ENCODE assay signal across 8 cellular contexts in the genomic region with DNA sequence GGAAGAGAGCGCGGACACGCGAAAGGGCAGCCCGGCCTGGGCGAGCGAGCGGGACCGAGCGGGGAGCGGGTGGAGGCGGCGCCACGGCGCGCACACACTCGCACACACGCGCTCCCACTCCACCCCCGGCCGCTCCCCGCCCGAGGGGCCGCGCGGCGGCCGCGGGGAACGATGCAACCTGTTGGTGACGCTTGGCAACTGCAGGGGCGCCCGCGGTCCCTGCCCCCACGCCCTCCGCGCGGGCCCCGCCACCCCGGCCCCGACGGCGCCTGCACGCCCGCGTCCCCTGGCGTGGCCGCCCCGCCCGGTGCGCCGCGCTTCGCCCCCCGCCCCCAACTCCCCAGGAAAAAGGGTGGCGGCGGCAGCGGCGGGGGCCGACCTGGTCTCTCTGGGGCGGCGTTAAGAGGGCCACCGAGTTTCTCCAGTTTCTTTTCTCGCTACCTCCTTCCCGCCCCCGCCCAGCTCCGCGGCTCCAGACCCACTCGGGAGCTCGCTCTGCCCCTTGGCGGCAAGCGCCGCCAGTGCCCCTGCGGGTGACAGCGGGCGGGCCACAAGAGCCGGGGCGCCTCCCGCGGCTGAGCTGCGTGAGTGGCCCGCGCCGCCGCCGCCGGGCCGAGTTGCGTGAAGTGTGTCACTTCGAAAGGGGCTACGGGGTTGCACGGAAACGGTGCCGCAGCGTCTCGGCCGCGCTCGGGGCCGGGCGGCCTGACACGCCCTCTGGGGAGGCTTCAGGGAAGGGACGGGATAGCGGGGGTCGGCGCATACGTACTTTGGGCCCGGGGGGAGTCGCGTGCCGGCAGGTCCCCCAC. TPM values are rescaled to one million over a fixed set of nuclear protein-coding genes. Genes with fewer than 3 reads are reported as not detected.
DNase-seq lines count a peak whose midpoint lies in the region; ATAC-seq, FAIRE-seq and TF ChIP-seq lines count a peak whose summit lies in the region.

A gene (minus strand): TSS at position 80 of the 809 bp plus-strand sequence. CDS start 2,847 bp downstream, outside the sequence.

- TF ChIP-seq POLR2A in A549 (IDR thresholded peaks at IDR 0.05; ENCODE audit: low read length) = peak; percentile 52

- H3K27ac ChIP-seq in A549 (peak within 1 kb of the TSS; percentile 96 to 99), layer of hippocampus (ENCODE audit: low read depth, low read length) (peak within 1 kb of the TSS; percentile 98)

- H3K4me2 ChIP-seq in A549 = peak within 1 kb of the TSS; percentile 88

- FAIRE-seq in A549 (lab: Jason Lieb, UNC) = no peak

- peak; percentile 42 to 77 for TF ChIP-seq RAD21 in A549 (conservative IDR thresholded peaks at IDR 0.05 in 1 of 2, IDR thresholded peaks at IDR 0.05 in 1 of 2)

- H3K9me3 ChIP-seq in A549 = no peaks in the 10 kb centered on the region

- H3K4me1 ChIP-seq in A549 = no peaks in the 10 kb centered on the region

- TF ChIP-seq EP300 in A549 (IDR thresholded peaks at IDR 0.05) = peak in 1 of 2 experiments; percentile 34; a peak in 1 of 5 replicates

- TF ChIP-seq CTCF in A549 (IDR thresholded peaks at IDR 0.05) = peak; percentile 63
- peak; percentile 47 for TF ChIP-seq CTCF in choroid plexus epithelial cell (conservative IDR thresholded peaks at IDR 0.05; ENCODE audit: low read depth, low read length)

- peak; percentile 50 to 87 for DNase-seq in A549 (ENCODE audit: low read depth in 1 of 2, low spot score in 1 of 2)
- DNase-seq in NCI-H2196 treated with DMSO at 0.1 percent for 48 hours (lab: John Stamatoyannopoulos, UW; ENCODE audit: unreplicated experiment) = peak; percentile 77
- DNase-seq in activated CD4-positive, alpha-beta T cell treated with anti-CD3 and anti-CD28 coated beads for 24 hours (ENCODE audit: low read depth in 2 of 2) = peak; percentile 68 to 72
- DNase-seq in choroid plexus epithelial cell (ENCODE audit: low read depth) = peak; percentile 89
- peak; percentile 79 to 80 for DNase-seq in stimulated activated CD4-positive, alpha-beta T cell treated with anti-CD3 and anti-CD28 coated beads, Interleukin-1b, Interleukin-23, amount 100 ng/mL, for 4 hours (ENCODE audit: low read depth in 2 of 2)

- POLR2A ChIA-PET in A549 (lab: Yijun Ruan, JAX) = interaction anchor here (0.5 to 3.0 kb wide), 24 partner anchors 8 to 583 kb away, joined by 3 to 33 read pairs (median 4); no protein-coding TSS in a partner anchor

- ATAC-seq in A549 (peak; percentile 63 to 66), GM18499 (IDR thresholded peaks at IDR 0.05; ENCODE audit: insufficient read depth, unreplicated experiment) (peak; percentile 30), HG02970 (IDR thresholded peaks at IDR 0.05; ENCODE audit: low FRiP score, unreplicated experiment) (peak; percentile 63)

- H3K4me3 ChIP-seq in A549 = peak within 1 kb of the TSS; percentile 86
- peak within 1 kb of the TSS; percentile 87 for H3K4me3 ChIP-seq in choroid plexus epithelial cell (ENCODE audit: low read depth, low read length)

- 2% methylated on average over 16 of the region's 111 CpGs for WGBS in A549 (ENCODE audit: missing lambda C conversion rate)

- CTCF ChIA-PET in A549 (lab: Yijun Ruan, JAX) = interaction anchor here (0.6 to 3.2 kb wide), 45 partner anchors 9 to 567 kb away, joined by 3 to 26 read pairs (median 3); no protein-coding TSS in a partner anchor

- no peaks in the 10 kb centered on the region for H3K27me3 ChIP-seq in layer of hippocampus (ENCODE audit: control insufficient read depth, insufficient read depth, low read length)

TF ChIP-seq in A549, 52 proteins besides CTCF, POLR2A, EP300 and RAD21 (continues in another document):
- no peak for TF ChIP-seq RNF2 (IDR thresholded peaks at IDR 0.05; ENCODE audit: borderline replicate concordance, low read depth)
- TF ChIP-seq BHLHE40 (IDR thresholded peaks at IDR 0.05; ENCODE audit: low read depth, low read length) = peak; percentile 66; the same call in 1 of the 2 replicates
- no peak for TF ChIP-seq NR3C1 (IDR thresholded peaks at IDR 0.05)
- TF ChIP-seq RARB (CRISPR knock-in tag; IDR thresholded peaks at IDR 0.05) = no peak
- no peak for TF ChIP-seq CHD4 (IDR thresholded peaks at IDR 0.05; ENCODE audit: borderline replicate concordance)
- TF ChIP-seq TFCP2L1 (CRISPR knock-in tag; IDR thresholded peaks at IDR 0.05) = no peak
- no peak for TF ChIP-seq ZC3H11A (IDR thresholded peaks at IDR 0.05)
- TF ChIP-seq CBX8 (IDR thresholded peaks at IDR 0.05) = no peak
- no peak for TF ChIP-seq HOXA7 (CRISPR knock-in tag; IDR thresholded peaks at IDR 0.05)
- no peak for TF ChIP-seq TP53 (CRISPR knock-in tag; IDR thresholded peaks at IDR 0.05)
- peak; percentile 60; the same call in 1 of the 2 replicates for TF ChIP-seq PHF8 (IDR thresholded peaks at IDR 0.05; ENCODE audit: borderline replicate concordance, low read depth)
- no peak for TF ChIP-seq JUNB (IDR thresholded peaks at IDR 0.05)
- no peak for TF ChIP-seq ESRRA (IDR thresholded peaks at IDR 0.05; ENCODE audit: borderline replicate concordance, low read length)
- TF ChIP-seq FOSL2 (IDR thresholded peaks at IDR 0.05) = 0 out of 2 replicates have a peak, but pooled peaks have one; percentile 18
- TF ChIP-seq FOSL2 (CRISPR knock-in tag; IDR thresholded peaks at IDR 0.05) = peak; percentile 46
- TF ChIP-seq, protein P1, sequence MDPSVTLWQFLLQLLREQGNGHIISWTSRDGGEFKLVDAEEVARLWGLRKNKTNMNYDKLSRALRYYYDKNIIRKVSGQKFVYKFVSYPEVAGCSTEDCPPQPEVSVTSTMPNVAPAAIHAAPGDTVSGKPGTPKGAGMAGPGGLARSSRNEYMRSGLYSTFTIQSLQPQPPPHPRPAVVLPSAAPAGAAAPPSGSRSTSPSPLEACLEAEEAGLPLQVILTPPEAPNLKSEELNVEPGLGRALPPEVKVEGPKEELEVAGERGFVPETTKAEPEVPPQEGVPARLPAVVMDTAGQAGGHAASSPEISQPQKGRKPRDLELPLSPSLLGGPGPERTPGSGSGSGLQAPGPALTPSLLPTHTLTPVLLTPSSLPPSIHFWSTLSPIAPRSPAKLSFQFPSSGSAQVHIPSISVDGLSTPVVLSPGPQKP (IDR thresholded peaks at IDR 0.05; ENCODE audit: low read depth, low read length) = no peak
- peak; percentile 64; the same call in 1 of the 2 replicates for TF ChIP-seq HOXB13 (CRISPR knock-in tag; IDR thresholded peaks at IDR 0.05; ENCODE audit: low read depth)
- no peak for TF ChIP-seq ZNF302 (CRISPR knock-in tag; IDR thresholded peaks at IDR 0.05)
- no peak for TF ChIP-seq MAFK (IDR thresholded peaks at IDR 0.05; ENCODE audit: partially characterized antibody)
- TF ChIP-seq CEBPB (IDR thresholded peaks at IDR 0.05) = no peak; a peak in 1 of 4 replicates
- 0 out of 2 replicates have a peak, but pooled peaks have one; percentile 44 for TF ChIP-seq EHF (CRISPR knock-in tag; IDR thresholded peaks at IDR 0.05)
- TF ChIP-seq, protein P2, sequence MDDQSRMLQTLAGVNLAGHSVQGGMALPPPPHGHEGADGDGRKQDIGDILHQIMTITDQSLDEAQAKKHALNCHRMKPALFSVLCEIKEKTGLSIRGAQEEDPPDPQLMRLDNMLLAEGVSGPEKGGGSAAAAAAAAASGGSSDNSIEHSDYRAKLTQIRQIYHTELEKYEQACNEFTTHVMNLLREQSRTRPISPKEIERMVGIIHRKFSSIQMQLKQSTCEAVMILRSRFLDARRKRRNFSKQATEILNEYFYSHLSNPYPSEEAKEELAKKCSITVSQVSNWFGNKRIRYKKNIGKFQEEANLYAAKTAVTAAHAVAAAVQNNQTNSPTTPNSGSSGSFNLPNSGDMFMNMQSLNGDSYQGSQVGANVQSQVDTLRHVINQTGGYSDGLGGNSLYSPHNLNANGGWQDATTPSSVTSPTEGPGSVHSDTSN (IDR thresholded peaks at IDR 0.05) = no peak
- TF ChIP-seq, protein P3, sequence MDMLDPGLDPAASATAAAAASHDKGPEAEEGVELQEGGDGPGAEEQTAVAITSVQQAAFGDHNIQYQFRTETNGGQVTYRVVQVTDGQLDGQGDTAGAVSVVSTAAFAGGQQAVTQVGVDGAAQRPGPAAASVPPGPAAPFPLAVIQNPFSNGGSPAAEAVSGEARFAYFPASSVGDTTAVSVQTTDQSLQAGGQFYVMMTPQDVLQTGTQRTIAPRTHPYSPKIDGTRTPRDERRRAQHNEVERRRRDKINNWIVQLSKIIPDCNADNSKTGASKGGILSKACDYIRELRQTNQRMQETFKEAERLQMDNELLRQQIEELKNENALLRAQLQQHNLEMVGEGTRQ (IDR thresholded peaks at IDR 0.05) = no peak
- TF ChIP-seq CHD2 (IDR thresholded peaks at IDR 0.05; ENCODE audit: low read length, partially characterized antibody) = no peak
- TF ChIP-seq NPAS2 (CRISPR knock-in tag; IDR thresholded peaks at IDR 0.05; ENCODE audit: borderline replicate concordance) = no peak
- no peak for TF ChIP-seq ZFP36 (IDR thresholded peaks at IDR 0.05; ENCODE audit: borderline replicate concordance, partially characterized antibody)
- no peak for TF ChIP-seq KDM1A (IDR thresholded peaks at IDR 0.05; ENCODE audit: low read depth)
- no peak for TF ChIP-seq KDM5A (IDR thresholded peaks at IDR 0.05)
- TF ChIP-seq MYC (IDR thresholded peaks at IDR 0.05; ENCODE audit: borderline replicate concordance, low read length) = peak; percentile 72; the same call in 1 of the 2 replicates
- TF ChIP-seq, protein P4, sequence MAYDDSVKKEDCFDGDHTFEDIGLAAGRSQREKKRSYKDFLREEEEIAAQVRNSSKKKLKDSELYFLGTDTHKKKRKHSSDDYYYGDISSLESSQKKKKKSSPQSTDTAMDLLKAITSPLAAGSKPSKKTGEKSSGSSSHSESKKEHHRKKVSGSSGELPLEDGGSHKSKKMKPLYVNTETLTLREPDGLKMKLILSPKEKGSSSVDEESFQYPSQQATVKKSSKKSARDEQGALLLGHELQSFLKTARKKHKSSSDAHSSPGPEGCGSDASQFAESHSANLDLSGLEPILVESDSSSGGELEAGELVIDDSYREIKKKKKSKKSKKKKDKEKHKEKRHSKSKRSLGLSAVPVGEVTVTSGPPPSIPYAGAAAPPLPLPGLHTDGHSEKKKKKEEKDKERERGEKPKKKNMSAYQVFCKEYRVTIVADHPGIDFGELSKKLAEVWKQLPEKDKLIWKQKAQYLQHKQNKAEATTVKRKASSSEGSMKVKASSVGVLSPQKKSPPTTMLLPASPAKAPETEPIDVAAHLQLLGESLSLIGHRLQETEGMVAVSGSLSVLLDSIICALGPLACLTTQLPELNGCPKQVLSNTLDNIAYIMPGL (CRISPR knock-in tag; IDR thresholded peaks at IDR 0.05; ENCODE audit: borderline replicate concordance) = no peak

RNA-seq across cellular contexts. Expression of the gene that starts here (rescaled TPM):
- polyA plus RNA-seq in A549 (2011; rRNA removed) = 73.0 and 79.5 TPM in 2 replicates
- polyA plus RNA-seq in A549 (2012; cell fraction: cytosol; rRNA removed) = 14.9 and 18.7 TPM in 2 replicates
- 10.0 and 13.8 TPM in 2 replicates for polyA plus RNA-seq in A549 (2012; cell fraction: nucleus; rRNA removed)
- polyA plus RNA-seq in A549 (2017; fragmentation: RNase III; extraction: RNeasy Plus Mini Kit Qiagen cat#74134 plus additional on column Dnase treatment) = 46.5 to 48.8 TPM (median 48.2 TPM) in 3 replicates
- 82.2 and 84.0 TPM in 2 replicates for polyA minus RNA-seq in A549 (2011; rRNA and poly(A)+ RNA removed)

Comparison
In these comparisons a context has a peak if more than half of its experiments do, and no peak if none do; other contexts are left out.
1. Peak in every context shown above with its lines: DNase-seq, ATAC-seq, H3K4me3 ChIP-seq and H3K27ac ChIP-seq.